ENCODE assay signal across 16 cellular contexts in the genomic region with DNA sequence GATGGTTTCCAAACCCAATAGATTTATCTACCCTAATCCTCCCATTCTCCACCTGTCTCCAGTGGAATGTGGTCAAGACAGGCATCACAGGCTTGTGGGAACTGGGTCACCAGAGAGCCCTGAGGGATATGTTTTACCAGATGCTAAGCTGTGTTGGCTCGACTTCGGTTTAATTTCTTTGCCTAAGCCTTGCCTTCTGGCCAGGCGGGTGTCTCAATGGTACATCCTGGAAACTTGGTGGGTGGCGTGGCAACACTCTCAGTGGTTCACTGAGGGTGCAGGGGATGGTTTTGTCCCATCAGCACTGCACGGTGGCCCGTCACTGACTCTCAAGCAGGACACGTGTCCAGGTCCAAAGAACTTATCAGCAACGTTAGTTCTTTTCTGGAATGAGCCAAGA.
A peak's percentile ranks its signal among the peaks of the same experiment; 100 is the strongest.
DNase-seq lines count a peak whose midpoint lies in the region; ATAC-seq lines count a peak whose summit lies in the region.
"Had no signal": no experiment of that assay in that cellular context is flagged by ENCODE, and none has a peak within 500 bp of the region (broad histone marks: within the 10 kb centered on the region; RNA-seq: fewer than 3 reads in every experiment).

No MANE protein-coding gene starts in this region.

- H3K4me3 ChIP-seq in SJCRH30: no peak overlapping the region
- H3K4me3 ChIP-seq: Peyer's patch had no signal

- H3K27me3 Mint-ChIP-seq in stimulated activated naive CD8-positive, alpha-beta T cell treated with anti-CD3 and anti-CD28 coated beads, Interleukin-15, amount 100 ng/mL, for 72 hours: no peaks in the 10 kb centered on the region

- H3K4me1 Mint-ChIP-seq in stimulated activated naive CD8-positive, alpha-beta T cell treated with anti-CD3 and anti-CD28 coated beads, Interleukin-15, amount 100 ng/mL, for 72 hours: no peaks in the 10 kb centered on the region

- peak; percentile 8 for DNase-seq in G401 (ENCODE audit: low spot score)
- peak; percentile 3 to 31 for DNase-seq in SJCRH30
- peak; percentile 49 for DNase-seq in left cardiac atrium
- no peak for DNase-seq in sciatic nerve (ENCODE audit: low spot score)
- no peak for DNase-seq in activated gamma-delta T cell (lab: John Stamatoyannopoulos, UW)
- no peak for DNase-seq in stimulated activated naive CD8-positive, alpha-beta T cell treated with anti-CD3 and anti-CD28 coated beads, Interleukin-15, amount 100 ng/mL, for 72 hours
- DNase-seq: Calu3; CD4-positive, alpha-beta T cell; HFFc6; KBM-7; NCI-H1105 treated with DMSO at 0.1 percent for 48 hours; NCI-H187; NCI-H446; Peyer's patch had no signal

- in situ Hi-C loops in G401 (cut with HindIII; ENCODE audit: low sequenced_read_pairs): no loop called here

- H3K27ac ChIP-seq in SJCRH30: no peak overlapping the region
- H3K27ac ChIP-seq: Peyer's patch had no signal

- no peaks in the 10 kb centered on the region for H3K36me3 ChIP-seq in SJCRH30
- H3K36me3 ChIP-seq: Peyer's patch had no signal

- peak; percentile 72 to 86 for ATAC-seq in left cardiac atrium
- ATAC-seq in sciatic nerve: peak; percentile 81
- ATAC-seq in HG02973 (IDR thresholded peaks at IDR 0.05; ENCODE audit: unreplicated experiment): no peak
- no peak for ATAC-seq in stimulated activated naive CD8-positive, alpha-beta T cell treated with anti-CD3 and anti-CD28 coated beads, Interleukin-15, amount 100 ng/mL, for 72 hours
- no peak for ATAC-seq in GM21423 (IDR thresholded peaks at IDR 0.05; ENCODE audit: unreplicated experiment)

- no peaks in the 10 kb centered on the region for H3K9me3 Mint-ChIP-seq in stimulated activated naive CD8-positive, alpha-beta T cell treated with anti-CD3 and anti-CD28 coated beads, Interleukin-15, amount 100 ng/mL, for 72 hours
- H3K9me3 Mint-ChIP-seq: CD4-positive, alpha-beta T cell had no signal

- H3K27me3 ChIP-seq in SJCRH30: no peaks in the 10 kb centered on the region
- H3K27me3 ChIP-seq: Peyer's patch had no signal

- H3K9me3 ChIP-seq in SJCRH30 (replicated peaks): no peaks in the 10 kb centered on the region
- H3K9me3 ChIP-seq: Peyer's patch had no signal

- H3K4me1 ChIP-seq in SJCRH30: no peaks in the 10 kb centered on the region
- H3K4me1 ChIP-seq: Peyer's patch had no signal

- intact Hi-C loops in left cardiac atrium (cut with DNase I) (no loop called here), sciatic nerve (cut with DNase I) (no loop called here)

- no peak overlapping the region for H3K4me3 Mint-ChIP-seq in stimulated activated naive CD8-positive, alpha-beta T cell treated with anti-CD3 and anti-CD28 coated beads, Interleukin-15, amount 100 ng/mL, for 72 hours
- H3K4me3 Mint-ChIP-seq: CD4-positive, alpha-beta T cell; HFFc6 had no signal

- no peak overlapping the region for H3K27ac Mint-ChIP-seq in stimulated activated naive CD8-positive, alpha-beta T cell treated with anti-CD3 and anti-CD28 coated beads, Interleukin-15, amount 100 ng/mL, for 72 hours
- H3K27ac Mint-ChIP-seq: CD4-positive, alpha-beta T cell; HFFc6 had no signal

Comparison
In these comparisons a context has a peak if more than half of its experiments do, and no peak if none do; other contexts are left out.
1. DNase-seq: peak in G401 (single experiment), SJCRH30 (2 of 2) and left cardiac atrium (single experiment); none in sciatic nerve (single experiment), activated gamma-delta T cell (single experiment) and stimulated activated naive CD8-positive, alpha-beta T cell treated with anti-CD3 and anti-CD28 coated beads, Interleukin-15, amount 100 ng/mL, for 72 hours (0 of 2).
2. ATAC-seq: peak in left cardiac atrium (2 of 2) and sciatic nerve (single experiment); none in HG02973 (single experiment), stimulated activated naive CD8-positive, alpha-beta T cell treated with anti-CD3 and anti-CD28 coated beads, Interleukin-15, amount 100 ng/mL, for 72 hours (single experiment) and GM21423 (single experiment).